17 cellular contexts compared by ENCODE assay signal in the genomic region with DNA sequence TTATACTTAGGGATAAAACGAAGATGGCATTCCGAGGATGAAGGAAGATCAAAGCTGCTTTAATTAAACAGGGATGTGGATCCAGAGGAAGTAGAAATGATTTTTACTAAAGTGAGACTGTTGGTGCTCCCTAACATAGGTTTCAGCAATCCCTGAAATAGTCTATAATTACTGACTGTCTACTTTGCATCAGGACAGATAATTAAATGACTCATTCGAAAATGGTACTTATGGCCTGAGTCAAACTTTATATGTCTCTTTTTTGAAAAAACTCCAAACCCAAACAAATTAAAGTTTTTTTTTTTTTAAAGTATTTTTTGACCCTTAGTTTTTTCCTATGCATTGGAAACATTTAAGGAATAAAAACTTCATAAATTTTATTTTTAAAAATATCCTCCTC.
"Had no signal": no experiment of that assay in that cellular context is flagged by ENCODE, and none has a peak within 500 bp of the region (broad histone marks: within the 10 kb centered on the region; RNA-seq: fewer than 3 reads in every experiment).

No MANE protein-coding gene starts in this region.

- H3K4me1 ChIP-seq: parathyroid adenoma, upper lobe of right lung had no signal

- H3K27me3 Mint-ChIP-seq: activated CD4-positive, alpha-beta T cell treated with anti-CD3 and anti-CD28 coated beads, Interleukin-2, amount 10 ng/mL, durations not matched to agents 24 days and 14 days; activated CD8-positive, alpha-beta T cell treated with anti-CD3 and anti-CD28 coated beads for 36 hours; activated naive CD8-positive, alpha-beta T cell treated with anti-CD3 and anti-CD28 coated beads, Interleukin-2, amount 50 U/mL, for 24 hours; brain; naive thymus-derived CD4-positive, alpha-beta T cell; stimulated activated memory B cell treated with anti-CD40 and anti-IgM and Interleukin-4, amounts not matched to agents 10 μg/mL and 1 μg/mL and 100 μg/mL, for 72 hours had no signal

- H3K4me3 Mint-ChIP-seq: activated CD4-positive, alpha-beta T cell treated with anti-CD3 and anti-CD28 coated beads, Interleukin-2, amount 10 ng/mL, durations not matched to agents 24 days and 14 days; activated CD8-positive, alpha-beta T cell treated with anti-CD3 and anti-CD28 coated beads for 36 hours; activated naive CD4-positive, alpha-beta T cell treated with anti-CD3 and anti-CD28 coated beads for 36 hours; activated naive CD8-positive, alpha-beta T cell treated with anti-CD3 and anti-CD28 coated beads, Interleukin-2, amount 50 U/mL, for 24 hours; activated T-cell treated with anti-CD3 and anti-CD28 coated beads, Interleukin-2, amount 50 U/mL, for 4 hours; brain; naive thymus-derived CD4-positive, alpha-beta T cell; stimulated activated memory B cell treated with anti-CD40 and anti-IgM and Interleukin-4, amounts not matched to agents 10 μg/mL and 1 μg/mL and 100 μg/mL, for 72 hours had no signal

- H3K9me3 Mint-ChIP-seq: activated CD4-positive, alpha-beta T cell treated with anti-CD3 and anti-CD28 coated beads, Interleukin-2, amount 10 ng/mL, durations not matched to agents 24 days and 14 days; activated CD8-positive, alpha-beta T cell treated with anti-CD3 and anti-CD28 coated beads for 36 hours; activated naive CD4-positive, alpha-beta T cell treated with anti-CD3 and anti-CD28 coated beads for 36 hours; activated naive CD8-positive, alpha-beta T cell treated with anti-CD3 and anti-CD28 coated beads, Interleukin-2, amount 50 U/mL, for 24 hours; activated T-cell treated with anti-CD3 and anti-CD28 coated beads, Interleukin-2, amount 50 U/mL, for 4 hours; brain; naive thymus-derived CD4-positive, alpha-beta T cell; stimulated activated memory B cell treated with anti-CD40 and anti-IgM and Interleukin-4, amounts not matched to agents 10 μg/mL and 1 μg/mL and 100 μg/mL, for 72 hours had no signal

- H3K27me3 ChIP-seq: upper lobe of right lung had no signal

- DNase-seq: activated CD4-positive, alpha-beta T cell treated with anti-CD3 and anti-CD28 coated beads, Interleukin-2, amount 10 ng/mL, durations not matched to agents 24 days and 14 days; activated CD8-positive, alpha-beta T cell treated with anti-CD3 and anti-CD28 coated beads for 36 hours; activated naive CD4-positive, alpha-beta T cell treated with anti-CD3 and anti-CD28 coated beads for 36 hours; activated naive CD8-positive, alpha-beta T cell treated with anti-CD3 and anti-CD28 coated beads, Interleukin-2, amount 50 U/mL, for 24 hours; activated T-cell treated with anti-CD3 and anti-CD28 coated beads, Interleukin-2, amount 50 U/mL, for 4 hours; anterior cingulate cortex; caudate nucleus; left cardiac atrium; mesenchymal stem cell; naive thymus-derived CD4-positive, alpha-beta T cell; stimulated activated CD4-positive, alpha-beta T cell treated with anti-CD3 and anti-CD28 coated beads, Interleukin-4, amount 100 ng/mL, for 24 hours; upper lobe of right lung had no signal

- H3K79me2 ChIP-seq: parathyroid adenoma had no signal

- H3K9ac ChIP-seq: parathyroid adenoma had no signal

- H3K27ac Mint-ChIP-seq: activated CD4-positive, alpha-beta T cell treated with anti-CD3 and anti-CD28 coated beads, Interleukin-2, amount 10 ng/mL, durations not matched to agents 24 days and 14 days; activated CD8-positive, alpha-beta T cell treated with anti-CD3 and anti-CD28 coated beads for 36 hours; activated naive CD4-positive, alpha-beta T cell treated with anti-CD3 and anti-CD28 coated beads for 36 hours; activated naive CD8-positive, alpha-beta T cell treated with anti-CD3 and anti-CD28 coated beads, Interleukin-2, amount 50 U/mL, for 24 hours; brain; naive thymus-derived CD4-positive, alpha-beta T cell; stimulated activated memory B cell treated with anti-CD40 and anti-IgM and Interleukin-4, amounts not matched to agents 10 μg/mL and 1 μg/mL and 100 μg/mL, for 72 hours had no signal

- H3K4me1 Mint-ChIP-seq: activated naive CD8-positive, alpha-beta T cell treated with anti-CD3 and anti-CD28 coated beads, Interleukin-2, amount 50 U/mL, for 24 hours; brain; naive thymus-derived CD4-positive, alpha-beta T cell; stimulated activated memory B cell treated with anti-CD40 and anti-IgM and Interleukin-4, amounts not matched to agents 10 μg/mL and 1 μg/mL and 100 μg/mL, for 72 hours had no signal

- H3K27ac ChIP-seq: coronary artery, parathyroid adenoma, upper lobe of right lung had no signal

- H3K9me3 ChIP-seq: upper lobe of right lung had no signal

- H3K4me3 ChIP-seq: coronary artery, upper lobe of right lung had no signal

- H2AFZ ChIP-seq: parathyroid adenoma had no signal

- ATAC-seq: activated CD8-positive, alpha-beta T cell treated with anti-CD3 and anti-CD28 coated beads for 36 hours; activated naive CD8-positive, alpha-beta T cell treated with anti-CD3 and anti-CD28 coated beads, Interleukin-2, amount 50 U/mL, for 24 hours; activated T-cell treated with anti-CD3 and anti-CD28 coated beads, Interleukin-2, amount 50 U/mL, for 4 hours; left cardiac atrium; naive thymus-derived CD4-positive, alpha-beta T cell; sciatic nerve; stimulated activated memory B cell treated with anti-CD40 and anti-IgM and Interleukin-4, amounts not matched to agents 10 μg/mL and 1 μg/mL and 100 μg/mL, for 72 hours; upper lobe of right lung had no signal
